ENCODE assay signal across 8 cellular contexts in genomic region chr21:29299906-29300546, GRCh38. TPM values are rescaled to one million over a fixed set of nuclear protein-coding genes. Genes with fewer than 3 reads are reported as not detected.
A peak's percentile ranks its signal among the peaks of the same experiment; 100 is the strongest.
DNase-seq lines count a peak whose midpoint lies in the region; ATAC-seq and TF ChIP-seq lines count a peak whose summit lies in the region.

No MANE protein-coding gene starts in this region.

- in situ Hi-C loops in T47D (cut with HindIII; ENCODE audit: low pct_unique_long_range_greater_than_20kb, low sequenced_read_pairs), result no loop called here

- H3K9me3 ChIP-seq in spleen, result peaks cover 0 to 5% (median 0%) of the 10 kb centered on the region in 8 donors

- H3K27ac ChIP-seq in spleen, result peak overlapping the region; percentile 92 to 100 (median 97)

- TF ChIP-seq CTCF in spleen (IDR thresholded peaks at IDR 0.05 in 8 of 11, conservative IDR thresholded peaks at IDR 0.05 in 3 of 11), result no peak

- no peaks in the 10 kb centered on the region for H3K27me3 ChIP-seq in spleen (replicated peaks in 1 of 7)

- H3K36me3 ChIP-seq in spleen, result no peaks in the 10 kb centered on the region

- 22 to 30% (median 26%) methylated on average over 10 of the region's 10 CpGs for WGBS in spleen, 5 donors

- ATAC-seq in HG02943 (IDR thresholded peaks at IDR 0.05; ENCODE audit: low read depth, unreplicated experiment), result peak; percentile 47

- TF ChIP-seq POLR2A in spleen (IDR thresholded peaks at IDR 0.05), result no peak

- peaks cover 36 to 86% (median 58%) of the 10 kb centered on the region in 6 donors for H3K4me1 ChIP-seq in spleen

- intact Hi-C loops in spleen (cut with DNase I; ENCODE audit: low total_unique reads), result loop anchor here (10.0 kb wide), 2 partner anchors 125 to 215 kb away; no protein-coding TSS in a partner anchor

- H3K4me3 ChIP-seq in spleen, result peak overlapping the region; percentile 60 to 86 (median 68)

- DNase-seq in activated naive CD4-positive, alpha-beta T cell treated with Interleukin-2 at 50 U/mL for 16 hours, result peak; percentile 59
- DNase-seq in activated naive CD4-positive, alpha-beta T cell (lab: John Stamatoyannopoulos, UW), result no peak
- DNase-seq in NCI-H1694 treated with DMSO at 0.1 percent for 48 hours (lab: John Stamatoyannopoulos, UW) (peak; percentile 62), T1000 (lab: John Stamatoyannopoulos, UW) (peak; percentile 67), T47D (ENCODE audit: low read depth in 1 of 2, low spot score in 1 of 2) (peak; percentile 37 to 61), inferior parietal cortex (ENCODE audit: extremely low spot score) (peak; percentile 34), spleen (peak; percentile 86)

RNA-seq across cellular contexts. Expression of gene BACH1, which starts 1.3 kb away (rescaled TPM):
- 100 to 1,000 TPM in 4 of 7 donors, 10 to 100 TPM in 3; 60.5 to 131 (median 102) TPM for total RNA-seq in spleen
- 1 to 10 TPM; 6.7 to 9.8 (median 7.2) TPM for polyA plus RNA-seq in spleen

Comparison
In these comparisons a context has a peak if more than half of its experiments do, and no peak if none do; other contexts are left out.
1. DNase-seq: peak in activated naive CD4-positive, alpha-beta T cell treated with Interleukin-2 at 50 U/mL for 16 hours (single experiment), NCI-H1694 treated with DMSO at 0.1 percent for 48 hours (single experiment), T1000 (single experiment), T47D (2 of 2), inferior parietal cortex (single experiment) and spleen (single experiment); none in activated naive CD4-positive, alpha-beta T cell (0 of 4).